8 cellular contexts compared by ENCODE assay signal in the genomic region with DNA sequence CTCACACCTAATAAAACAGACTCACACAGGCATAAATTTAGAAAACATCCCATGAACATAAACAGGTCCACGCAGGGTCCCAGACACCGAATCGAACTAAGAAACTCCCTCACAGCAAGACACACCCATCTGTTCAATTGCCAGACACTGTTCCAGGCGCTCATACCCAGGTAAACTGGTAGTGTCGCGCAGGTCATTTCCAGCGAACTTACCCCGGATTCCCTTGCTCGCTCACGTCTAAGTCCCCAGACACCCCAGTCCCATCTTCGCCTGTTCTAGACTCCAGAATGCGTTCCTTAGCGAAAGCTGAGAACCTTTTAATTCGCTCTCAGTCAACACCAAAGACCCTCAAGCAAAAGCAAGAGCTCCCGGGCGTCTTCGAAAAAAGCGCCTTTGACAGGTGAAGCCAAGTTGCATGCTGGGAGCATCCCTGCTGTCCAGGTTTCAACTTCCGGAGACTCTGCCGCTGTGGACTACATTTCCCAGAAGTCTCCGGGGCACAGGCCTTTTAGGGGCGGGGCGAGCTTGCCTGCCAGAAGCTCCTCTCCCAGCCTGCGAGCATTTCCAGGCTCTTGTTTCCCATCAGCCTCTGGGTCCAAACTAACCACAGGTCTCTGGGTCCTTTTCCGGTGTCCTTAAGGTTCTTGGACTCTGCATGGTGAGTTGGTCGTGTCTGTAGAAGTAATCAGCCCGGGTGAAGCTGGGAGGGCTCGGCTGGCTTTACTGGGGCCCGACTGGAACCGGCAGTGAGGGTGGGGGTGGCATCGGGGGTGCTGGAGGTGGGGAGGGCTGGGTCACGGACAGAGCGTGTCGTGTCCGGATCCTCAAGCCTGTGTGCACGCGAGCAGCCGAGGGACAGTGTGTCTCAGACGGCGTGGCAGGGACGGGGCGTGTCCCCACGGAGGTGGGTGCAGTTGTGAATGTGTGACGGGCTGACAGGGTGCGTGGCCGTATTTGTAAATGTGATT. TPM values are rescaled to one million over a fixed set of nuclear protein-coding genes. Genes with fewer than 3 reads are reported as not detected.
DNase-seq lines count a peak whose midpoint lies in the region; ATAC-seq, FAIRE-seq and TF ChIP-seq lines count a peak whose summit lies in the region.

Gene ZNF283, plus strand, starts transcription at position 535 of the 968 bp plus-strand sequence. CDS start 6,184 bp downstream, outside the sequence.

- intact Hi-C loops in sigmoid colon (cut with DNase I) = no loop called here

- no peaks in the 10 kb centered on the region for H3K9me3 ChIP-seq in sigmoid colon

- TF ChIP-seq CTCF in sigmoid colon (IDR thresholded peaks at IDR 0.05) = no peak

- peaks cover 0 to 40% (median 22%) of the 10 kb centered on the region in 4 donors for H3K36me3 ChIP-seq in sigmoid colon

- peak; percentile 81 for FAIRE-seq in TTC549 (lab: Jason Lieb, UNC)

- no peak for TF ChIP-seq POLR2A in sigmoid colon (IDR thresholded peaks at IDR 0.05)

- peaks cover 0 to 14% (median 8%) of the 10 kb centered on the region in 4 donors for H3K4me1 ChIP-seq in sigmoid colon

- DNase-seq in NCI-H2081 treated with DMSO at 0.1 percent for 48 hours (lab: John Stamatoyannopoulos, UW) (peak; percentile 64), brain pericyte (ENCODE audit: low read depth, low spot score) (peak; percentile 47), sigmoid colon (peak; percentile 94)

- ATAC-seq in HG02840 (IDR thresholded peaks at IDR 0.05; ENCODE audit: low FRiP score, unreplicated experiment) (peak; percentile 91), HG03095 (IDR thresholded peaks at IDR 0.05; ENCODE audit: unreplicated experiment) (no peak)

- TF ChIP-seq EP300 in sigmoid colon (IDR thresholded peaks at IDR 0.05) = no peak

- H3K4me3 ChIP-seq in GM08714 (ENCODE audit: low read length) (peak within 1 kb of the TSS; percentile 67), iPS-11a (ENCODE audit: low read depth, low read length) (peak within 1 kb of the TSS; percentile 82), sigmoid colon (peak within 1 kb of the TSS; percentile 51 to 71 (median 60))

- 8 to 13% methylated on average over 46 of the region's 46 CpGs for WGBS in sigmoid colon, 2 donors

- no peaks in the 10 kb centered on the region for H3K27me3 ChIP-seq in sigmoid colon

- peak within 1 kb of the TSS; percentile 71 to 77 (median 73) for H3K27ac ChIP-seq in sigmoid colon

RNA-seq across cellular contexts. Expression of gene ZNF283, which starts in this region (rescaled TPM):
- 10 to 100 TPM; 10.7 to 14.9 (median 12.4) TPM for total RNA-seq in sigmoid colon
- 1 to 10 TPM; 1.2 to 3.2 (median 2.1) TPM for polyA plus RNA-seq in sigmoid colon
